Comparison of ENCODE assay signal across 1 cellular context in the genomic region with DNA sequence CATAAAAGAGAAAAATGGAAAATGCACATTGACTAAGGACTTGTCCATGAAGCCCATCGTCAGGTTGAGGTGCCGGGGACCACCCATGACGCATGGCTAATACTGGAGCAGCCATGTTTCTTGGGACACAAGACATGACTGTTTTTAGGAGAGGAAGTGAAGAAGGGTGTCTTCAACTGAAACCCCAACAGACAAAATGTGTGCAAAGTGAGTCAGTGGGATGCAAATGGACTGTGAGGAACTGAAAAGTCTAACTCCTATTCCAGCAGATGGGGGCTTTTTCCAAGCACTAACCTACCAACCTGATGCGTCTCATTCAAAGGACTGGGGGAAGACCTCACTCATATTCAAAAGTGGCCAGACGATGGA.
TF ChIP-seq lines count a peak whose summit lies in the region.

No MANE protein-coding gene starts in this region.

TF ChIP-seq in GM12878, 131 proteins besides CTCF, POLR2A, EP300 and RAD21 (continued from another document):
- TF ChIP-seq, protein P1, sequence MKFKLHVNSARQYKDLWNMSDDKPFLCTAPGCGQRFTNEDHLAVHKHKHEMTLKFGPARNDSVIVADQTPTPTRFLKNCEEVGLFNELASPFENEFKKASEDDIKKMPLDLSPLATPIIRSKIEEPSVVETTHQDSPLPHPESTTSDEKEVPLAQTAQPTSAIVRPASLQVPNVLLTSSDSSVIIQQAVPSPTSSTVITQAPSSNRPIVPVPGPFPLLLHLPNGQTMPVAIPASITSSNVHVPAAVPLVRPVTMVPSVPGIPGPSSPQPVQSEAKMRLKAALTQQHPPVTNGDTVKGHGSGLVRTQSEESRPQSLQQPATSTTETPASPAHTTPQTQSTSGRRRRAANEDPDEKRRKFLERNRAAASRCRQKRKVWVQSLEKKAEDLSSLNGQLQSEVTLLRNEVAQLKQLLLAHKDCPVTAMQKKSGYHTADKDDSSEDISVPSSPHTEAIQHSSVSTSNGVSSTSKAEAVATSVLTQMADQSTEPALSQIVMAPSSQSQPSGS (IDR thresholded peaks at IDR 0.05; ENCODE audit: low read length): peak; percentile 74; the same call in 1 of the 2 replicates
- TF ChIP-seq SREBF1 (IDR thresholded peaks at IDR 0.05; ENCODE audit: low read length): no peak
- TF ChIP-seq ZSCAN29 (IDR thresholded peaks at IDR 0.05): no peak
- TF ChIP-seq ASH2L (IDR thresholded peaks at IDR 0.05; ENCODE audit: borderline replicate concordance, low read depth): no peak
- TF ChIP-seq CHD4 (IDR thresholded peaks at IDR 0.05): no peak
- TF ChIP-seq, protein P2, sequence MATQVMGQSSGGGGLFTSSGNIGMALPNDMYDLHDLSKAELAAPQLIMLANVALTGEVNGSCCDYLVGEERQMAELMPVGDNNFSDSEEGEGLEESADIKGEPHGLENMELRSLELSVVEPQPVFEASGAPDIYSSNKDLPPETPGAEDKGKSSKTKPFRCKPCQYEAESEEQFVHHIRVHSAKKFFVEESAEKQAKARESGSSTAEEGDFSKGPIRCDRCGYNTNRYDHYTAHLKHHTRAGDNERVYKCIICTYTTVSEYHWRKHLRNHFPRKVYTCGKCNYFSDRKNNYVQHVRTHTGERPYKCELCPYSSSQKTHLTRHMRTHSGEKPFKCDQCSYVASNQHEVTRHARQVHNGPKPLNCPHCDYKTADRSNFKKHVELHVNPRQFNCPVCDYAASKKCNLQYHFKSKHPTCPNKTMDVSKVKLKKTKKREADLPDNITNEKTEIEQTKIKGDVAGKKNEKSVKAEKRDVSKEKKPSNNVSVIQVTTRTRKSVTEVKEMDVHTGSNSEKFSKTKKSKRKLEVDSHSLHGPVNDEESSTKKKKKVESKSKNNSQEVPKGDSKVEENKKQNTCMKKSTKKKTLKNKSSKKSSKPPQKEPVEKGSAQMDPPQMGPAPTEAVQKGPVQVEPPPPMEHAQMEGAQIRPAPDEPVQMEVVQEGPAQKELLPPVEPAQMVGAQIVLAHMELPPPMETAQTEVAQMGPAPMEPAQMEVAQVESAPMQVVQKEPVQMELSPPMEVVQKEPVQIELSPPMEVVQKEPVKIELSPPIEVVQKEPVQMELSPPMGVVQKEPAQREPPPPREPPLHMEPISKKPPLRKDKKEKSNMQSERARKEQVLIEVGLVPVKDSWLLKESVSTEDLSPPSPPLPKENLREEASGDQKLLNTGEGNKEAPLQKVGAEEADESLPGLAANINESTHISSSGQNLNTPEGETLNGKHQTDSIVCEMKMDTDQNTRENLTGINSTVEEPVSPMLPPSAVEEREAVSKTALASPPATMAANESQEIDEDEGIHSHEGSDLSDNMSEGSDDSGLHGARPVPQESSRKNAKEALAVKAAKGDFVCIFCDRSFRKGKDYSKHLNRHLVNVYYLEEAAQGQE (IDR thresholded peaks at IDR 0.05; ENCODE audit: low read depth, low read length): no peak
- TF ChIP-seq SP1 (IDR thresholded peaks at IDR 0.05; ENCODE audit: low read depth, low read length): no peak
- TF ChIP-seq, protein P3, sequence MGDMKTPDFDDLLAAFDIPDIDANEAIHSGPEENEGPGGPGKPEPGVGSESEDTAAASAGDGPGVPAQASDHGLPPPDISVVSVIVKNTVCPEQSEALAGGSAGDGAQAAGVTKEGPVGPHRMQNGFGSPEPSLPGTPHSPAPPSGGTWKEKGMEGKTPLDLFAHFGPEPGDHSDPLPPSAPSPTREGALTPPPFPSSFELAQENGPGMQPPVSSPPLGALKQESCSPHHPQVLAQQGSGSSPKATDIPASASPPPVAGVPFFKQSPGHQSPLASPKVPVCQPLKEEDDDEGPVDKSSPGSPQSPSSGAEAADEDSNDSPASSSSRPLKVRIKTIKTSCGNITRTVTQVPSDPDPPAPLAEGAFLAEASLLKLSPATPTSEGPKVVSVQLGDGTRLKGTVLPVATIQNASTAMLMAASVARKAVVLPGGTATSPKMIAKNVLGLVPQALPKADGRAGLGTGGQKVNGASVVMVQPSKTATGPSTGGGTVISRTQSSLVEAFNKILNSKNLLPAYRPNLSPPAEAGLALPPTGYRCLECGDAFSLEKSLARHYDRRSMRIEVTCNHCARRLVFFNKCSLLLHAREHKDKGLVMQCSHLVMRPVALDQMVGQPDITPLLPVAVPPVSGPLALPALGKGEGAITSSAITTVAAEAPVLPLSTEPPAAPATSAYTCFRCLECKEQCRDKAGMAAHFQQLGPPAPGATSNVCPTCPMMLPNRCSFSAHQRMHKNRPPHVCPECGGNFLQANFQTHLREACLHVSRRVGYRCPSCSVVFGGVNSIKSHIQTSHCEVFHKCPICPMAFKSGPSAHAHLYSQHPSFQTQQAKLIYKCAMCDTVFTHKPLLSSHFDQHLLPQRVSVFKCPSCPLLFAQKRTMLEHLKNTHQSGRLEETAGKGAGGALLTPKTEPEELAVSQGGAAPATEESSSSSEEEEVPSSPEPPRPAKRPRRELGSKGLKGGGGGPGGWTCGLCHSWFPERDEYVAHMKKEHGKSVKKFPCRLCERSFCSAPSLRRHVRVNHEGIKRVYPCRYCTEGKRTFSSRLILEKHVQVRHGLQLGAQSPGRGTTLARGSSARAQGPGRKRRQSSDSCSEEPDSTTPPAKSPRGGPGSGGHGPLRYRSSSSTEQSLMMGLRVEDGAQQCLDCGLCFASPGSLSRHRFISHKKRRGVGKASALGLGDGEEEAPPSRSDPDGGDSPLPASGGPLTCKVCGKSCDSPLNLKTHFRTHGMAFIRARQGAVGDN (IDR thresholded peaks at IDR 0.05): no peak
- no peak for TF ChIP-seq SREBF2 (IDR thresholded peaks at IDR 0.05; ENCODE audit: low read length)
TF ChIP-seq in GM12878: peak in this region for 29.
